In genomic region chr6:68639826-68640505, GRCh38 we compare ENCODE assay signal across 11 cellular contexts. TPM values are rescaled to one million over a fixed set of nuclear protein-coding genes. Genes with fewer than 3 reads are reported as not detected.
A peak's percentile ranks its signal among the peaks of the same experiment; 100 is the strongest.
DNase-seq lines count a peak whose midpoint lies in the region; ATAC-seq and TF ChIP-seq lines count a peak whose summit lies in the region.
"Had no signal": no experiment of that assay in that cellular context is flagged by ENCODE, and none has a peak within 500 bp of the region (broad histone marks: within the 10 kb centered on the region; RNA-seq: fewer than 3 reads in every experiment).

No MANE protein-coding gene starts in this region.

- H3K27ac ChIP-seq in iPS-20b (ENCODE audit: low read length) (no peak overlapping the region), stomach (peak overlapping the region in 1 of 5 donors; percentile 21)
- H3K27ac ChIP-seq: PC-9, testis had no signal

- H3K4me1 Mint-ChIP-seq in HFFc6 (ENCODE audit: low read depth), result peaks cover 10% of the 10 kb centered on the region

- no peaks in the 10 kb centered on the region for H3K36me3 Mint-ChIP-seq in HFFc6 (ENCODE audit: low read depth)

- H3K9me3 ChIP-seq in iPS-20b (ENCODE audit: insufficient read depth, low read depth, low read length) (no peaks in the 10 kb centered on the region), stomach (no peaks in the 10 kb centered on the region)
- H3K9me3 ChIP-seq: testis had no signal

- no peak overlapping the region for H3K27ac Mint-ChIP-seq in HFFc6

- H3K27me3 ChIP-seq in iPS-20b (ENCODE audit: insufficient read depth, low read length), result peaks cover 61% of the 10 kb centered on the region
- peaks cover 0 to 40% (median 18%) of the 10 kb centered on the region in 3 donors for H3K27me3 ChIP-seq in stomach
- H3K27me3 ChIP-seq: testis had no signal

- 14 to 23% (median 22%) methylated on average over 13 of the region's 13 CpGs for WGBS in stomach, 5 donors

- no peak for TF ChIP-seq EP300 in stomach (IDR thresholded peaks at IDR 0.05)

- TF ChIP-seq POLR2A in stomach (IDR thresholded peaks at IDR 0.05), result no peak

- no peak for ATAC-seq in GM21526 (IDR thresholded peaks at IDR 0.05; ENCODE audit: low FRiP score, unreplicated experiment)

- H3K9me3 Mint-ChIP-seq in HFFc6, result no peaks in the 10 kb centered on the region

- H3K4me3 ChIP-seq in cardiac fibroblast (replicated peaks in 1 of 2; ENCODE audit: low read depth in 2 of 2, low read length in 2 of 2), result peak overlapping the region; percentile 4 to 36
- peak overlapping the region; percentile 82 for H3K4me3 ChIP-seq in iPS-20b (ENCODE audit: low read length)
- H3K4me3 ChIP-seq in stomach, result peak overlapping the region; percentile 7 to 35 (median 31)
- H3K4me3 ChIP-seq: PC-9 had no signal

- peak overlapping the region; percentile 28; the same call in 1 of the 2 replicates for H3K9ac ChIP-seq in iPS-20b (ENCODE audit: low read depth, low read length)

- H3K36me3 ChIP-seq in iPS-20b (ENCODE audit: insufficient read depth, low read depth, low read length) (no peaks in the 10 kb centered on the region), stomach (no peaks in the 10 kb centered on the region)

- H3K27me3 Mint-ChIP-seq in HFFc6 (ENCODE audit: insufficient read depth), result peaks cover 7% of the 10 kb centered on the region

- TF ChIP-seq CTCF in HFFc6 (IDR thresholded peaks at IDR 0.05), result no peak
- TF ChIP-seq CTCF in cardiac fibroblast (IDR thresholded peaks at IDR 0.05; ENCODE audit: low read depth, low read length), result peak; percentile 8
- TF ChIP-seq CTCF in stomach (IDR thresholded peaks at IDR 0.05), result no peak

- intact Hi-C loops in stomach (cut with DNase I; ENCODE audit: low total_unique reads), result no loop called here

- H3K4me3 Mint-ChIP-seq in HFFc6, result peak overlapping the region; percentile 53; the same call in 1 of the 2 replicates

- DNase-seq in HFFc6, result no peak
- peak; percentile 48 for DNase-seq in cardiac fibroblast (ENCODE audit: low read depth in 2 of 2)
- DNase-seq in stomach, result no peak
- no peak for DNase-seq in activated CD4-positive, alpha-beta T cell treated with anti-CD3 and anti-CD28 coated beads for 1 hour
- no peak for DNase-seq in NCI-H345 treated with DMSO at 0.1 percent for 48 hours (lab: John Stamatoyannopoulos, UW; ENCODE audit: unreplicated experiment)
- DNase-seq in NCI-H524 (lab: John Stamatoyannopoulos, UW), result no peak
- DNase-seq: activated CD4-positive, CD25-positive, alpha-beta regulatory T cell treated with anti-CD3 and anti-CD28 coated beads, Interleukin-2, amount 50 U/mL, for 72 hours; PC-9; testis had no signal

- peaks cover 6% of the 10 kb centered on the region for H3K4me1 ChIP-seq in iPS-20b (ENCODE audit: insufficient read depth, low read length)
- H3K4me1 ChIP-seq in stomach, result peaks cover 0 to 32% (median 23%) of the 10 kb centered on the region in 4 donors
- H3K4me1 ChIP-seq: testis had no signal

RNA-seq across cellular contexts. Expression of gene ADGRB3, which starts 4.9 kb away (rescaled TPM):
- under 1 TPM in 3 of 6 experiments, not detected in 3; 0.05 to 0.07 (median 0.05) TPM for total RNA-seq in HFFc6 (2021; fragmentation: NEBNext Ultra II Directional; extraction: Animal tissue kit (Norgen Biotek cat#: 25700))
- total RNA-seq in stomach, result 10 to 100 TPM in 1 of 5 donors, 1 to 10 TPM in 1, under 1 TPM in 2, not detected in 1; 0.45 to 16.0 (median 1.1) TPM
- under 1 TPM; 0.19 to 0.63 (median 0.61) TPM for polyA plus RNA-seq in stomach
- total RNA-seq: PC-9 had no signal

Comparison
In these comparisons a context has a peak if more than half of its experiments do, and no peak if none do; other contexts are left out.
1. DNase-seq: peak in cardiac fibroblast (2 of 2); none in HFFc6 (single experiment), stomach (single experiment), activated CD4-positive, alpha-beta T cell treated with anti-CD3 and anti-CD28 coated beads for 1 hour (single experiment), NCI-H345 treated with DMSO at 0.1 percent for 48 hours (single experiment) and NCI-H524 (0 of 2).
2. H3K4me3 ChIP-seq: peak in every context shown above with its lines; median percentile 82 in iPS-20b; 31 in stomach; 20 in cardiac fibroblast.